ENCODE assay signal across 20 cellular contexts in the genomic region with DNA sequence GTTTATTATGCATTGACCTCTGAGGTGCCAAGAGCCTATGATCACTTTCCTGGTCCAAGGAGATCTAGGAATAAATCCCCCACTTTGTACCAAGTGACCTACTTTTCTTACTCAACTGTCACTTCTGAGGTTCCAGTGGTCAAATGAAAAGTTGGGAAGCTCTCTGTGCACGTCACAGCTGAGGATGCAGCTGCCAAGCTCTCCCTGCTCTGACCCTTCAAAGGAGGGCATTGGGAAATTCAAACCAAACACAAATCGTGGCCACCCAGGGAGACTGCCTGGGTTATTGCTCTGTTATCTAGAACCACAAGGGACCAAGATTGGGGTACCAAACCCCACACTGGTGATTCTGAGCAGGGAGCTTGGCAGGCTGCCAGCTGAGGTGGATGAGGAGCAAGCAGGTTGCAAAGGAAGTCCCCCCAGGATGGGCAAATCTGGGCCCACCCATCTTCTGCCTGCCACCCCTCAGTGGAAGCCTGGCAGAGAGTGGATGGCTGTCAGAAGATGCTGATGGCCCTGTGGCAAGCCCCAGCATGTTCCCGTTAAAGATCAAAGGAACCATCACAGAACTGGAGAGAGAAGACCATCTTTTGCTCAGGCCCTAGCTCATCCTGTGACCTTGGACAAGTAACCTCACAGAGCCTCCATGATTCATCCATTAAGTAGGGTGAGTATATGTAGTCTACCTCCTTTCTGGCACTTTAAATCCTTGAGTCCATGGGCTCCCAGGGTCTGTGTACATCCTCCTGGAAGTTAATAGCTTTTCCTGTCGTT.
DNase-seq lines count a peak whose midpoint lies in the region; ATAC-seq, FAIRE-seq and TF ChIP-seq lines count a peak whose summit lies in the region.
"Had no signal": no experiment of that assay in that cellular context is flagged by ENCODE, and none has a peak within 500 bp of the region (broad histone marks: within the 10 kb centered on the region; RNA-seq: fewer than 3 reads in every experiment).

No MANE protein-coding gene starts in this region.

- no peaks in the 10 kb centered on the region for H3K36me3 Mint-ChIP-seq in natural killer cell treated with Interleukin-12 subunit alpha and Interleukin-12 subunit beta and Interleukin-15 and Interleukin-18, amount 100 ng/mL, for 72 hours
- no peaks in the 10 kb centered on the region for H3K36me3 Mint-ChIP-seq in natural killer cell
- H3K36me3 Mint-ChIP-seq in stimulated activated effector memory CD8-positive, alpha-beta T cell treated with anti-CD3 and anti-CD28 coated beads, Interleukin-12 subunit alpha, Interleukin-12 subunit beta, amount 100 ng/mL, for 72 hours = no peaks in the 10 kb centered on the region
- H3K36me3 Mint-ChIP-seq: CD8-positive, alpha-beta memory T cell had no signal

- no peaks in the 10 kb centered on the region for H3K9me3 ChIP-seq in HepG2 (ENCODE audit: low read length)
- no peaks in the 10 kb centered on the region for H3K9me3 ChIP-seq in lower lobe of right lung

- TF ChIP-seq POLR2A in HepG2 (IDR thresholded peaks at IDR 0.05; ENCODE audit: insufficient read depth in 1 of 2, low read depth in 2 of 2, low read length in 2 of 2) = no peak
- no peak for TF ChIP-seq POLR2A in GM12892 (IDR thresholded peaks at IDR 0.05; ENCODE audit: low read depth, low read length)

- no peak for FAIRE-seq in HepG2 (lab: Jason Lieb, UNC)
- FAIRE-seq in GM12892 (lab: Jason Lieb, UNC) = no peak

- H3K79me2 ChIP-seq in HepG2 (ENCODE audit: insufficient read depth, low read length) = no peaks in the 10 kb centered on the region

- H3K4me1 ChIP-seq in HepG2 (ENCODE audit: insufficient read depth, low read length) (0 out of 2 replicates have a peak, but pooled peaks cover 6% of the 10 kb centered on the region), lower lobe of right lung (no peaks in the 10 kb centered on the region)

- ATAC-seq in natural killer cell treated with Interleukin-12 subunit alpha and Interleukin-12 subunit beta and Interleukin-15 and Interleukin-18, amount 100 ng/mL, for 72 hours = peak; percentile 18 to 20
- ATAC-seq in natural killer cell (no peak), HepG2 (no peak), lower lobe of right lung (no peak)
- ATAC-seq in stimulated activated effector memory CD8-positive, alpha-beta T cell treated with anti-CD3 and anti-CD28 coated beads, Interleukin-12 subunit alpha, Interleukin-12 subunit beta, amount 100 ng/mL, for 72 hours = peak; percentile 7

- TF ChIP-seq EP300 in HepG2 (IDR thresholded peaks at IDR 0.05; ENCODE audit: low read depth in 2 of 2, low read length in 2 of 2) (no peak), HepG2 (CRISPR knock-in tag; IDR thresholded peaks at IDR 0.05; ENCODE audit: borderline replicate concordance) (no peak)

- in situ Hi-C loops in HepG2 (cut with HindIII; ENCODE audit: extremely low pct_ligation_motif_present, low pct_unique_long_range_greater_than_20kb) = no loop called here

- intact Hi-C loops in natural killer cell (cut with micrococcal nuclease) = no loop called here
- intact Hi-C loops in HepG2 (cut with micrococcal nuclease; ENCODE audit: unreplicated experiment) = no loop called here
- intact Hi-C loops in lower lobe of right lung (cut with DNase I) = no loop called here

- BruUV-seq in HepG2 (replicated peaks; lab: Mats Ljungman, UMichigan) = no TSS peak

- H3K27ac ChIP-seq in HepG2 (ENCODE audit: extremely low read length, insufficient read depth, low read length) = no peak overlapping the region
- no peak overlapping the region for H3K27ac ChIP-seq in lower lobe of right lung

- H3K4me2 ChIP-seq in HepG2 (ENCODE audit: low read depth, low read length) = no peak overlapping the region

- WGBS in HepG2 (ENCODE audit: low lambda C conversion rate) = 0% methylated on average over 2 of the region's 4 CpGs

- no peak for DNase-seq in natural killer cell treated with Interleukin-12 subunit alpha and Interleukin-12 subunit beta and Interleukin-15 and Interleukin-18, amount 100 ng/mL, for 72 hours (ENCODE audit: low spot score)
- DNase-seq in natural killer cell = no peak
- DNase-seq in amniotic epithelial cell (ENCODE audit: low read depth) = peak; percentile 46
- DNase-seq in HepG2 (ENCODE audit: low spot score) = no peak
- no peak for DNase-seq in stimulated activated effector memory CD8-positive, alpha-beta T cell treated with anti-CD3 and anti-CD28 coated beads, Interleukin-12 subunit alpha, Interleukin-12 subunit beta, amount 100 ng/mL, for 72 hours (ENCODE audit: low spot score in 2 of 2)
- DNase-seq in GM12892 (ENCODE audit: insufficient read length) = no peak
- DNase-seq in lower lobe of right lung = no peak
- DNase-seq in cerebellar cortex (ENCODE audit: low spot score) = no peak
- DNase-seq: ACHN; CD8-positive, alpha-beta memory T cell; GF-D8; GOT3; HFFc6; MV-4-11; NCI-H1436; NCI-H2081; NCI-H2227 treated with DMSO at 0.1 percent for 48 hours; NCI-H524 treated with DMSO at 0.1 percent for 48 hours; RPMI8226 had no signal

- no peak overlapping the region for H3K4me3 ChIP-seq in HepG2 (replicated peaks in 1 of 3; ENCODE audit: insufficient read depth in 1 of 3, low read depth in 2 of 3, low read length in 3 of 3)
- no peak overlapping the region for H3K4me3 ChIP-seq in lower lobe of right lung

- CTCF ChIA-PET in HepG2 (lab: Yijun Ruan, JAX; ENCODE audit: low intra/inter-chr PET ratio, low total read pairs) = no interaction called here

- peaks cover 7 to 19% of the 10 kb centered on the region in 2 donors for H3K27me3 Mint-ChIP-seq in natural killer cell treated with Interleukin-12 subunit alpha and Interleukin-12 subunit beta and Interleukin-15 and Interleukin-18, amount 100 ng/mL, for 72 hours
- H3K27me3 Mint-ChIP-seq in natural killer cell (ENCODE audit: low read depth in 2 of 2) = peaks cover 0 to 10% of the 10 kb centered on the region in 2 donors

- no peak overlapping the region for H2AFZ ChIP-seq in HepG2 (ENCODE audit: low read length)

- H3K4me1 Mint-ChIP-seq in natural killer cell treated with Interleukin-12 subunit alpha and Interleukin-12 subunit beta and Interleukin-15 and Interleukin-18, amount 100 ng/mL, for 72 hours (ENCODE audit: low read depth in 2 of 2) = no peaks in the 10 kb centered on the region
- H3K4me1 Mint-ChIP-seq in natural killer cell = no peaks in the 10 kb centered on the region
- H3K4me1 Mint-ChIP-seq in stimulated activated effector memory CD8-positive, alpha-beta T cell treated with anti-CD3 and anti-CD28 coated beads, Interleukin-12 subunit alpha, Interleukin-12 subunit beta, amount 100 ng/mL, for 72 hours = no peaks in the 10 kb centered on the region
- H3K4me1 Mint-ChIP-seq: B cell; CD8-positive, alpha-beta memory T cell had no signal

- no peak for TF ChIP-seq RAD21 in HepG2 (CRISPR knock-in tag; IDR thresholded peaks at IDR 0.05)

- H3K27me3 ChIP-seq in HepG2 (ENCODE audit: control insufficient read depth in 1 of 2, insufficient read depth in 2 of 2, low read length in 2 of 2) (no peaks in the 10 kb centered on the region; a peak in 1 of 5 replicates), lower lobe of right lung (ENCODE audit: low read depth) (no peaks in the 10 kb centered on the region)

- TF ChIP-seq CTCF in natural killer cell (IDR thresholded peaks at IDR 0.05) (no peak), HepG2 (CRISPR knock-in tag; IDR thresholded peaks at IDR 0.05) (no peak), lower lobe of right lung (IDR thresholded peaks at IDR 0.05) (no peak)

- H3K4me3 Mint-ChIP-seq in natural killer cell treated with Interleukin-12 subunit alpha and Interleukin-12 subunit beta and Interleukin-15 and Interleukin-18, amount 100 ng/mL, for 72 hours = no peak overlapping the region
- H3K4me3 Mint-ChIP-seq in natural killer cell = no peak overlapping the region
- no peak overlapping the region for H3K4me3 Mint-ChIP-seq in stimulated activated effector memory CD8-positive, alpha-beta T cell treated with anti-CD3 and anti-CD28 coated beads, Interleukin-12 subunit alpha, Interleukin-12 subunit beta, amount 100 ng/mL, for 72 hours
- H3K4me3 Mint-ChIP-seq: B cell; CD8-positive, alpha-beta memory T cell; HFFc6 had no signal

- H3K9ac ChIP-seq in HepG2 (ENCODE audit: insufficient read depth, low read depth, low read length) = no peak overlapping the region

- peaks cover 4% of the 10 kb centered on the region for H3K9me3 Mint-ChIP-seq in natural killer cell treated with Interleukin-12 subunit alpha and Interleukin-12 subunit beta and Interleukin-15 and Interleukin-18, amount 100 ng/mL, for 72 hours
- peaks cover 0 to 3% of the 10 kb centered on the region in 2 donors for H3K9me3 Mint-ChIP-seq in natural killer cell
- H3K9me3 Mint-ChIP-seq in stimulated activated effector memory CD8-positive, alpha-beta T cell treated with anti-CD3 and anti-CD28 coated beads, Interleukin-12 subunit alpha, Interleukin-12 subunit beta, amount 100 ng/mL, for 72 hours = no peaks in the 10 kb centered on the region
- H3K9me3 Mint-ChIP-seq: CD8-positive, alpha-beta memory T cell; HFFc6 had no signal

- no peaks in the 10 kb centered on the region for H4K20me1 ChIP-seq in HepG2 (ENCODE audit: insufficient read depth, low read length)

- H3K36me3 ChIP-seq in HepG2 (replicated peaks in 1 of 2; ENCODE audit: control insufficient read depth in 1 of 2, insufficient read depth in 2 of 2, low read length in 2 of 2) = no peaks in the 10 kb centered on the region
- no peaks in the 10 kb centered on the region for H3K36me3 ChIP-seq in lower lobe of right lung

- POLR2A ChIA-PET in HepG2 (lab: Yijun Ruan, JAX) = no interaction called here

- H3K27ac Mint-ChIP-seq in natural killer cell treated with Interleukin-12 subunit alpha and Interleukin-12 subunit beta and Interleukin-15 and Interleukin-18, amount 100 ng/mL, for 72 hours = no peak overlapping the region
- no peak overlapping the region for H3K27ac Mint-ChIP-seq in natural killer cell
- H3K27ac Mint-ChIP-seq in stimulated activated effector memory CD8-positive, alpha-beta T cell treated with anti-CD3 and anti-CD28 coated beads, Interleukin-12 subunit alpha, Interleukin-12 subunit beta, amount 100 ng/mL, for 72 hours = no peak overlapping the region
- H3K27ac Mint-ChIP-seq: B cell; CD8-positive, alpha-beta memory T cell; HFFc6 had no signal

TF ChIP-seq in HepG2, 621 proteins besides CTCF, POLR2A, EP300 and RAD21:
- TF ChIP-seq LCORL (IDR thresholded peaks at IDR 0.05) (peak; percentile 65; the same call in 1 of the 2 replicates), LCORL (CRISPR knock-in tag; IDR thresholded peaks at IDR 0.05) (no peak), ZSCAN22 (CRISPR knock-in tag; IDR thresholded peaks at IDR 0.05) (no peak)

Comparison
In these comparisons a context has a peak if more than half of its experiments do, and no peak if none do; other contexts are left out.
1. ATAC-seq: peak in natural killer cell treated with Interleukin-12 subunit alpha and Interleukin-12 subunit beta and Interleukin-15 and Interleukin-18, amount 100 ng/mL, for 72 hours (2 of 2) and stimulated activated effector memory CD8-positive, alpha-beta T cell treated with anti-CD3 and anti-CD28 coated beads, Interleukin-12 subunit alpha, Interleukin-12 subunit beta, amount 100 ng/mL, for 72 hours (single experiment); none in natural killer cell (0 of 3), HepG2 (single experiment) and lower lobe of right lung (0 of 2).